Comparison of ENCODE assay signal across 11 cellular contexts in the genomic region with DNA sequence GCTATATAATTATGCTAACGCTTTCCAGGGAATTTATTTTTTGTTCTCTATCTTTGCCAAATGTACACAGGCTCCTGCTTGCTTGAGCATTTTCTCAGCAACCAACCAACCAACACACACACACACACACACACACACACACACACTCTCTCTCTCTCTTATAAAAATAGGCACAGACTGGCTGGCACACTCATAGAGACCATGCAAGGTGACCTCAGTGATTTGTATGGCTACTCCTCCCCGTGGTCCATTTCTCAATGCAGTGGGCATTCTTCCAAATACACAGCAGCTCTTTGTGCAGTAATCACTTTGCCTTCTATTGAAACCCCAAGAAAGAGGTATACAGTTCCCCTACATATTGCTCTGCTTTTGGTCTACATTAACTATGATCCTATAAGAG.
DNase-seq lines count a peak whose midpoint lies in the region; ATAC-seq and TF ChIP-seq lines count a peak whose summit lies in the region.
"Had no signal": no experiment of that assay in that cellular context is flagged by ENCODE, and none has a peak within 500 bp of the region (broad histone marks: within the 10 kb centered on the region; RNA-seq: fewer than 3 reads in every experiment).

No MANE protein-coding gene starts in this region.

- H3K27ac Mint-ChIP-seq in progenitor cell of endocrine pancreas, result peak overlapping the region; percentile 65
- H3K27ac Mint-ChIP-seq: endodermal cell had no signal

- H3K4me3 ChIP-seq in fibroblast of mammary gland (ENCODE audit: control insufficient read depth, low read depth, low read length), result no peak overlapping the region

- TF ChIP-seq CTCF in fibroblast of mammary gland (conservative IDR thresholded peaks at IDR 0.05; ENCODE audit: control insufficient read depth, insufficient read depth, low read depth, low read length), result no peak
- no peak for TF ChIP-seq CTCF in progenitor cell of endocrine pancreas (IDR thresholded peaks at IDR 0.05; ENCODE audit: unreplicated experiment)

- H3K9me3 Mint-ChIP-seq in progenitor cell of endocrine pancreas (ENCODE audit: low read depth), result no peaks in the 10 kb centered on the region
- H3K9me3 Mint-ChIP-seq: endodermal cell; naive thymus-derived CD8-positive, alpha-beta T cell had no signal

- peak overlapping the region; percentile 14 for H3K4me3 Mint-ChIP-seq in progenitor cell of endocrine pancreas (ENCODE audit: low read depth)
- H3K4me3 Mint-ChIP-seq: endodermal cell had no signal

- no peaks in the 10 kb centered on the region for H3K27me3 Mint-ChIP-seq in progenitor cell of endocrine pancreas
- H3K27me3 Mint-ChIP-seq: naive thymus-derived CD8-positive, alpha-beta T cell had no signal

- H3K36me3 Mint-ChIP-seq in progenitor cell of endocrine pancreas (ENCODE audit: insufficient read depth), result no peaks in the 10 kb centered on the region
- H3K36me3 Mint-ChIP-seq: naive thymus-derived CD8-positive, alpha-beta T cell had no signal

- H3K4me1 Mint-ChIP-seq in progenitor cell of endocrine pancreas (ENCODE audit: low read depth), result peaks cover 66% of the 10 kb centered on the region

- ATAC-seq in GM21360 (IDR thresholded peaks at IDR 0.05; ENCODE audit: unreplicated experiment), result no peak
- no peak for ATAC-seq in esophagus mucosa
- ATAC-seq: naive thymus-derived CD8-positive, alpha-beta T cell had no signal

- DNase-seq in GM03348 (ENCODE audit: low spot score) (peak; percentile 35), NCI-H1694 (lab: John Stamatoyannopoulos, UW) (peak; percentile 0), fibroblast of mammary gland (ENCODE audit: low read depth) (peak; percentile 65), progenitor cell of endocrine pancreas (ENCODE audit: low spot score, unreplicated experiment) (no peak), OCI-M1 (lab: John Stamatoyannopoulos, UW) (no peak)
- DNase-seq in activated CD4-positive, alpha-beta T cell treated with anti-CD3 and anti-CD28 coated beads for 1 hour, result no peak
- DNase-seq: activated CD8-positive, alpha-beta memory T cell treated with anti-CD3 and anti-CD28 coated beads for 24 hours; endodermal cell; naive thymus-derived CD8-positive, alpha-beta T cell had no signal

Comparison
In these comparisons a context has a peak if more than half of its experiments do, and no peak if none do; other contexts are left out.
1. DNase-seq: peak in GM03348 (single experiment), NCI-H1694 (single experiment) and fibroblast of mammary gland (single experiment); none in progenitor cell of endocrine pancreas (single experiment), OCI-M1 (single experiment) and activated CD4-positive, alpha-beta T cell treated with anti-CD3 and anti-CD28 coated beads for 1 hour (single experiment).